ENCODE assay signal across 8 cellular contexts in the genomic region with DNA sequence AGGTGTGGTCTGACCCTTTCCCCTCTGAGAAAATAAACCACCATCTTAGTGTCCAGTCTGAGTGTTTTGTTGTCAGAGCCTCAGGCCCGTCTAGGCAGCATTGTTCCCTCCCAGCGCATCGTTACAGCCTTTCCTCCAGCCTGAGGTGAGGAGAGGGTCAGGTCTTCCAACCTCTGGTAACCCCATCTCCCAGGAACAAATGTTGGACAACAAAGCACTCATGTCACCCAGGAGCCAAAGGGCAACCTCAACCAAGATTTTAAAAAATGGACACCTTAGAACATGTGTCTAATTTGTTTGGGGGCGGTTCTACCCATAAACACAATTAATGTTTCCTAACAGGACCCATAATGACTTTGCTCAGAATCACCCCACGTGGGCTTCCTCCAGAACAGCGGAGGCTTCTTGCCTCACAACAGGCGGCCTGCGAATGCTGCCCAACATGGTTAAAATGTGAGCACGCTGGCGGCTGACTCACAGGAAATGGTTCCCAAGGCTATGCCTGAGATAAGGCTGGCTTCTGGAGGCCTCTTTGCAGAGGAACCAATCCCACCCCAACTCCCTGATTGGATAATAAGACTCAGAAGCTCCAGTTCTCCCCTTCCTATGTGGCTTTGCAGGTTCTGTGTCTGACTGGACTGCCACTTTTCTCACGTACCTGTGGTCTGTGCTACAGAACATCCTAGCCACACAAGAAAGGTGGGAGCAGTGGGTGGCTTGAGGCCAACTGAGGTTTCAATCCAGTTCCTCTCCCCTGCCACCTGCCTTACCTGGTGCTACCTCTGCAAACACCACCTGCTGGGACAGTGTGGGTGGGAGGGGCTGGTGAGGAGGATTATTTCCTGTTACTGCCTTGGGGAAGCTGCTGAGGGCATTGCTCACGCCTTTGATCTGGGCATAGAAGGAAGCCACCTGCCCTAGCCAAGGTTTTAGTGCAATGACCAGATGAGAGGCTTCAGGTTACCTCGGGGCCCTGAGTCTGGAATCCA.
DNase-seq lines count a peak whose midpoint lies in the region; ATAC-seq and FAIRE-seq lines count a peak whose summit lies in the region.

No MANE protein-coding gene starts in this region.

- H3K9me3 ChIP-seq in skeletal muscle tissue (ENCODE audit: control insufficient read depth in 3 of 3, low read length in 3 of 3), result no peaks in the 10 kb centered on the region

- no peak for DNase-seq in GM19239 (ENCODE audit: insufficient read length, low spot score)
- peak; percentile 96 for DNase-seq in NCI-H510A treated with DMSO at 0.1 percent for 48 hours (lab: John Stamatoyannopoulos, UW)
- DNase-seq in activated T-cell treated with anti-CD3 and anti-CD28 coated beads for 1 hour (ENCODE audit: low read depth), result peak; percentile 11
- peak; percentile 96 for DNase-seq in glomerular endothelial cell (ENCODE audit: extremely low read depth, low read depth, low spot score)
- DNase-seq in central memory CD4-positive, alpha-beta T cell, result no peak
- DNase-seq in NCI-H2227 treated with DMSO at 0.1 percent for 48 hours (lab: John Stamatoyannopoulos, UW), result no peak

- H3K4me3 ChIP-seq in skeletal muscle tissue (ENCODE audit: low read length in 3 of 3), result no peak overlapping the region

- H3K4me1 ChIP-seq in skeletal muscle tissue (ENCODE audit: control insufficient read depth in 3 of 3, insufficient read depth in 3 of 3, low read length in 3 of 3), result peaks cover 13 to 21% (median 21%) of the 10 kb centered on the region in 3 donors

- H3K27me3 ChIP-seq in skeletal muscle tissue (ENCODE audit: control insufficient read depth in 3 of 3, insufficient read depth in 3 of 3, low read length in 3 of 3), result no peaks in the 10 kb centered on the region

- no peaks in the 10 kb centered on the region for H3K36me3 ChIP-seq in skeletal muscle tissue (ENCODE audit: control insufficient read depth in 3 of 3, insufficient read depth in 3 of 3, low read length in 3 of 3)

- no peak for ATAC-seq in HG03469 (IDR thresholded peaks at IDR 0.05; ENCODE audit: unreplicated experiment)

- H3K27ac ChIP-seq in skeletal muscle tissue (ENCODE audit: low read depth, low read length), result peak overlapping the region; percentile 74

- peak; percentile 71 for FAIRE-seq in GM19239 (lab: Jason Lieb, UNC)

- no peak overlapping the region for H3K9ac ChIP-seq in skeletal muscle tissue (ENCODE audit: low read depth in 1 of 3, low read length in 3 of 3)

Comparison
In these comparisons a context has a peak if more than half of its experiments do, and no peak if none do; other contexts are left out.
1. DNase-seq: peak in NCI-H510A treated with DMSO at 0.1 percent for 48 hours (single experiment), activated T-cell treated with anti-CD3 and anti-CD28 coated beads for 1 hour (single experiment) and glomerular endothelial cell (single experiment); none in GM19239 (single experiment), central memory CD4-positive, alpha-beta T cell (single experiment) and NCI-H2227 treated with DMSO at 0.1 percent for 48 hours (single experiment).